10 cellular contexts compared by ENCODE assay signal in genomic region chr13:39451301-39451700, GRCh38.
DNase-seq lines count a peak whose midpoint lies in the region; ATAC-seq lines count a peak whose summit lies in the region.
"Had no signal": no experiment of that assay in that cellular context is flagged by ENCODE, and none has a peak within 500 bp of the region (broad histone marks: within the 10 kb centered on the region; RNA-seq: fewer than 3 reads in every experiment).

No MANE protein-coding gene starts in this region.

- ATAC-seq in HG02798 (IDR thresholded peaks at IDR 0.05; ENCODE audit: poor library complexity, unreplicated experiment) (no peak), HG03378 (IDR thresholded peaks at IDR 0.05; ENCODE audit: unreplicated experiment) (no peak)

- DNase-seq in COR-L47 (lab: John Stamatoyannopoulos, UW): peak; percentile 49
- peak; percentile 31 for DNase-seq in LHCN-M2 (ENCODE audit: low read depth)
- DNase-seq in SKM-1 (lab: John Stamatoyannopoulos, UW; ENCODE audit: unreplicated experiment): peak; percentile 30
- DNase-seq in iris pigment epithelial cell (ENCODE audit: low read depth): peak; percentile 75
- no peak for DNase-seq in NCI-H1930 (lab: John Stamatoyannopoulos, UW)
- no peak for DNase-seq in activated CD4-positive, alpha-beta T cell treated with anti-CD3 and anti-CD28 coated beads for 48 hours
- DNase-seq: amniotic stem cell, islet precursor cell had no signal

Comparison
In these comparisons a context has a peak if more than half of its experiments do, and no peak if none do; other contexts are left out.
1. DNase-seq: peak in COR-L47 (single experiment), LHCN-M2 (single experiment), SKM-1 (single experiment) and iris pigment epithelial cell (single experiment); none in NCI-H1930 (0 of 2) and activated CD4-positive, alpha-beta T cell treated with anti-CD3 and anti-CD28 coated beads for 48 hours (single experiment).